In the genomic region with DNA sequence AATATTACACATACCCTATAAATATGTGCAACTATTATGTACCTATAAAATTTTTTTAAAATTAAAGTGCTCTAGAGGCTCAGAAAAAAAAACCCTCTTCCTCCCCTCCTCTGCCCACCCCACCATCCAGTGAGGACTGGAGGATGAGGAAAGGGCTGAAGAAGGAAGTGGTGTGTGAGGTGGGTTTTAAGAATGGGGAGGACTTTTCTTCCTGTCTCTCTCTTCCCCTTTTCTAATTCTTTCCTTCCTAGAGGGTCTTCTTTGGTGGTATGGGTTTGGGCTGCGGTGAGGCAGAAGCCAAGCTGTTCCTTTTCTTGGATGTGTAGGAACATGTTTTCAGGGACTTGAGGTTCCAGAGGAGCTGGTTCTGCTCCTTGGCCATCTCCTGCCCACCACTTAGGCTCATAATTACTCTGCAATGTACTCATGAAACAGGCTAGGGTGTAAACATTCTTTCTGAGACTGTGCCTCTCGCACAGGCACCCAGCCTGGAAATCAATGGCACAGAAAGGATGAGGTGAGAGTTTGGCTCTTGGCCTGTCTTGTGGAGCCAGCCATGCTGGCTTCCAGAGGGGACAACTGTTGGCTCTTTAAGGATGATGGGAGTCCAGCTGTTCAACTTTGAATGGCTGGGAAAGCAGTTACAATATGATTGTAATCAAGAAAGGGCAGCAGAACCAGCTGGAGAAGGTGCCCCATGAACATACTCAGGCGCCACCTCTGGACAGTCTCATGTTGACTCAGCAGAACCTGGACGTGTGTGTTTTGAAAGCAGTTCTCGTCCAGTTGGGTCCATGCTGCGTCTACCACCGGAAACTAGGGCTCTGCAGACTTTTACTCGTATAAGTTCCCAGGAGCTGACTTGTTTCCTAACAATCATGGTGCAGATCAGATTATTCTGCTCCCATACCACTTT, we compare ENCODE assay signal across 20 cellular contexts. TPM values are rescaled to one million over a fixed set of nuclear protein-coding genes. Genes with fewer than 3 reads are reported as not detected.
DNase-seq lines count a peak whose midpoint lies in the region; ATAC-seq, FAIRE-seq and TF ChIP-seq lines count a peak whose summit lies in the region.
"Had no signal": no experiment of that assay in that cellular context is flagged by ENCODE, and none has a peak within 500 bp of the region (broad histone marks: within the 10 kb centered on the region; RNA-seq: fewer than 3 reads in every experiment).

No MANE protein-coding gene starts in this region.

- H3K27ac ChIP-seq in BLaER1 (no peak overlapping the region), esophagus muscularis mucosa (replicated peaks in 1 of 4) (no peak overlapping the region), osteoblast (ENCODE audit: low read depth, low read length) (no peak overlapping the region)
- H3K27ac ChIP-seq: KMS-11 had no signal

- TF ChIP-seq POLR2A in esophagus muscularis mucosa (IDR thresholded peaks at IDR 0.05; ENCODE audit: low read depth) = no peak

- no peak overlapping the region for H2AFZ ChIP-seq in osteoblast (ENCODE audit: low read length)

- DNase-seq in GDM1 (lab: John Stamatoyannopoulos, UW) (peak; percentile 63), RPMI7951 (ENCODE audit: low read depth) (peak; percentile 19), esophagus muscularis mucosa (ENCODE audit: extremely low spot score) (peak; percentile 80), osteoblast (ENCODE audit: insufficient read length, low spot score, missing footprints) (no peak), D721Med (ENCODE audit: insufficient read length, low spot score) (no peak)
- DNase-seq: activated CD4-positive, CD25-positive, alpha-beta regulatory T cell; AML-193; endodermal cell; HFFc6; naive B cell; NCI-H187 treated with DMSO at 0.1 percent for 48 hours; NCI-H69; RPMI8226; substantia nigra had no signal

- H3K4me3 ChIP-seq in BLaER1 (no peak overlapping the region), esophagus muscularis mucosa (no peak overlapping the region), osteoblast (ENCODE audit: insufficient read depth, low read length) (no peak overlapping the region)
- H3K4me3 ChIP-seq: gastroesophageal sphincter had no signal

- WGBS in esophagus muscularis mucosa = 91% methylated on average over 8 of the region's 8 CpGs

- peaks cover 19% of the 10 kb centered on the region for H3K4me1 ChIP-seq in BLaER1
- peaks cover 27 to 34% (median 31%) of the 10 kb centered on the region in 4 donors for H3K4me1 ChIP-seq in esophagus muscularis mucosa
- peaks cover 18% of the 10 kb centered on the region for H3K4me1 ChIP-seq in osteoblast (ENCODE audit: insufficient read depth, low read length)

- no peaks in the 10 kb centered on the region for H3K9me3 ChIP-seq in BLaER1
- no peaks in the 10 kb centered on the region for H3K9me3 ChIP-seq in esophagus muscularis mucosa
- H3K9me3 ChIP-seq in osteoblast (ENCODE audit: low read depth, low read length) = no peaks in the 10 kb centered on the region
- H3K9me3 ChIP-seq: gastroesophageal sphincter had no signal

- intact Hi-C loops in esophagus muscularis mucosa (cut with DNase I) = loop anchor here (5.0 kb wide), 1 partner anchor 38 kb away; the partner anchor contains the start of gene IL1RL2

- TF ChIP-seq EP300 in esophagus muscularis mucosa (IDR thresholded peaks at IDR 0.05) = no peak

- FAIRE-seq in D721Med (lab: Jason Lieb, UNC) = no peak

- no peak for ATAC-seq in GM21737 (IDR thresholded peaks at IDR 0.05; ENCODE audit: unreplicated experiment)
- ATAC-seq in GM19023 (IDR thresholded peaks at IDR 0.05; ENCODE audit: unreplicated experiment) = no peak
- ATAC-seq: gastroesophageal sphincter had no signal

- H3K9ac ChIP-seq in BLaER1 = no peak overlapping the region
- H3K9ac ChIP-seq: KMS-11 had no signal

- no peaks in the 10 kb centered on the region for H4K20me1 ChIP-seq in BLaER1
- H4K20me1 ChIP-seq in osteoblast (ENCODE audit: insufficient read depth, low read length) = no peaks in the 10 kb centered on the region

- no peaks in the 10 kb centered on the region for H3K79me2 ChIP-seq in osteoblast (ENCODE audit: insufficient read depth, low read length)

- H3K4me2 ChIP-seq in BLaER1 (0 out of 2 replicates have a peak overlapping the region, but pooled peaks have one; percentile 7), osteoblast (ENCODE audit: insufficient read depth, low read length) (no peak overlapping the region)
- H3K4me2 ChIP-seq: KMS-11 had no signal

- H3K27me3 ChIP-seq in BLaER1 (no peaks in the 10 kb centered on the region), esophagus muscularis mucosa (no peaks in the 10 kb centered on the region), osteoblast (ENCODE audit: insufficient read depth, low read length) (no peaks in the 10 kb centered on the region)
- H3K27me3 ChIP-seq: gastroesophageal sphincter had no signal

- H3K36me3 ChIP-seq in BLaER1 (no peaks in the 10 kb centered on the region), esophagus muscularis mucosa (no peaks in the 10 kb centered on the region), osteoblast (ENCODE audit: insufficient read depth, low read length) (no peaks in the 10 kb centered on the region)
- H3K36me3 ChIP-seq: gastroesophageal sphincter had no signal

- TF ChIP-seq CTCF in esophagus muscularis mucosa (IDR thresholded peaks at IDR 0.05) (no peak), osteoblast (IDR thresholded peaks at IDR 0.05; ENCODE audit: extremely low read depth, low read depth, low read length) (no peak), D721Med (IDR thresholded peaks at IDR 0.05; ENCODE audit: insufficient read depth, missing control alignments) (no peak)

RNA-seq across cellular contexts. Expression of gene IL1RL2, which starts 38.3 kb away (rescaled TPM):
- 0.39 TPM in 1 of 2 replicates, not detected in the other for total RNA-seq in RPMI7951 (2014; rRNA removed; shearing (Covaris generic))
- total RNA-seq in esophagus muscularis mucosa = under 1 TPM in 3 of 4 donors, not detected in 1; 0.19 to 0.92 (median 0.66) TPM
- total RNA-seq in osteoblast = 0.72 and 1.2 TPM in 2 replicates
- total RNA-seq: HFFc6; T-helper 1 cell treated with Interleukin-12 subunit alpha and Interleukin-12 subunit beta and Interleukin-4 antibody, amounts not matched to agents 30 ng/mL and 1 ng/mL, for 36 hours had no signal

Comparison
In these comparisons a context has a peak if more than half of its experiments do, and no peak if none do; other contexts are left out.
1. DNase-seq: peak in GDM1 (single experiment), RPMI7951 (single experiment) and esophagus muscularis mucosa (single experiment); none in osteoblast (single experiment) and D721Med (single experiment).